Comparison of ENCODE assay signal across 10 cellular contexts in genomic region chr11:60625262-60625661, GRCh38.
DNase-seq lines count a peak whose midpoint lies in the region; ATAC-seq, FAIRE-seq and TF ChIP-seq lines count a peak whose summit lies in the region.
"Had no signal": no experiment of that assay in that cellular context is flagged by ENCODE, and none has a peak within 500 bp of the region (broad histone marks: within the 10 kb centered on the region; RNA-seq: fewer than 3 reads in every experiment).

No MANE protein-coding gene starts in this region.

- H3K27me3 ChIP-seq in NT2/D1 (ENCODE audit: insufficient read depth, insufficient read length) (no peaks in the 10 kb centered on the region), H1 (replicated peaks in 1 of 4; ENCODE audit: control insufficient read depth in 3 of 4, extremely low read depth in 1 of 4, insufficient read depth in 3 of 4, low read length in 3 of 4) (no peaks in the 10 kb centered on the region), tibial artery (no peaks in the 10 kb centered on the region)
- H3K27me3 ChIP-seq: Peyer's patch, vagina had no signal

- intact Hi-C loops in tibial artery (cut with DNase I; ENCODE audit: low total_unique reads): no loop called here

- peak; percentile 62 for FAIRE-seq in H1 (lab: Jason Lieb, UNC)

- no peak overlapping the region for H3K4me2 ChIP-seq in H1 (ENCODE audit: insufficient read depth in 1 of 2, low read depth in 2 of 2, low read length in 2 of 2)

- no peak for TF ChIP-seq EP300 in H1 (IDR thresholded peaks at IDR 0.05; ENCODE audit: borderline replicate concordance in 1 of 2, low read depth in 2 of 2, low read length in 2 of 2)

- CTCF ChIA-PET in H1 (lab: Charles Lee; ENCODE audit: partially characterized antibody): interaction anchor here (1.5 to 1.6 kb wide), 2 partner anchors 8 to 262 kb away, joined by 11 to 12 read pairs; no protein-coding TSS in a partner anchor

- H3K4me1 ChIP-seq in NT2/D1 (ENCODE audit: insufficient read depth, insufficient read length): no peaks in the 10 kb centered on the region
- H3K4me1 ChIP-seq in H1 (replicated peaks in 1 of 4; ENCODE audit: control insufficient read depth in 3 of 4, insufficient read depth in 4 of 4, low read length in 3 of 4): no peaks in the 10 kb centered on the region
- no peaks in the 10 kb centered on the region for H3K4me1 ChIP-seq in tibial artery
- H3K4me1 ChIP-seq: Peyer's patch, vagina had no signal

- H2AFZ ChIP-seq in H1 (ENCODE audit: low read length): no peak overlapping the region

- no peak overlapping the region for H2BK12ac ChIP-seq in H1 (ENCODE audit: low read depth, low read length)

- no peak overlapping the region for H3K9ac ChIP-seq in NT2/D1 (ENCODE audit: insufficient read length, low read depth)
- H3K9ac ChIP-seq in H1 (replicated peaks in 1 of 4; ENCODE audit: extremely low read depth in 1 of 4, low read depth in 3 of 4, low read length in 3 of 4): no peak overlapping the region

- no peaks in the 10 kb centered on the region for H3K36me3 ChIP-seq in NT2/D1 (ENCODE audit: insufficient read depth, insufficient read length, low read length)
- no peaks in the 10 kb centered on the region for H3K36me3 ChIP-seq in H1 (ENCODE audit: control insufficient read depth in 2 of 4, insufficient read depth in 4 of 4, low read length in 3 of 4)
- H3K36me3 ChIP-seq in tibial artery: no peaks in the 10 kb centered on the region
- H3K36me3 ChIP-seq: Peyer's patch, vagina had no signal

- H3K27ac ChIP-seq in H1 (ENCODE audit: low read depth, low read length) (no peak overlapping the region), tibial artery (no peak overlapping the region)
- H3K27ac ChIP-seq: Peyer's patch, vagina had no signal

- no peak for TF ChIP-seq POLR2A in H1 (IDR thresholded peaks at IDR 0.05; ENCODE audit: control extremely low read depth in 1 of 2, low read depth in 2 of 2, low read length in 2 of 2)

- no peaks in the 10 kb centered on the region for H3K79me2 ChIP-seq in H1 (ENCODE audit: control insufficient read depth in 1 of 2, insufficient read depth in 2 of 2, low read length in 2 of 2)

- WGBS in H1 (ENCODE audit: extremely low coverage in 1 of 2, insufficient coverage in 1 of 2, insufficient read length in 1 of 2, insufficient replicate concordance in 2 of 2, low coverage in 1 of 2, low lambda C conversion rate in 2 of 2, missing lambda C conversion rate in 1 of 2), 2 experiments: 46% methylated on average over 2 of the region's 2 CpGs; no CpG with 5 or more reads in 1 of the 2 experiments

- no peaks in the 10 kb centered on the region for H3K23me2 ChIP-seq in H1 (ENCODE audit: low read depth, low read length)

- no peak overlapping the region for H2AK5ac ChIP-seq in H1 (ENCODE audit: low read depth, low read length)

- no peak overlapping the region for H2BK20ac ChIP-seq in H1 (ENCODE audit: low read length)

- ATAC-seq in HG02884 (IDR thresholded peaks at IDR 0.05; ENCODE audit: unreplicated experiment): no peak

- H3K14ac ChIP-seq in H1 (ENCODE audit: insufficient read length): no peak overlapping the region

- H2BK5ac ChIP-seq in H1 (ENCODE audit: low read depth, low read length): no peak overlapping the region

- no peak overlapping the region for H3K4ac ChIP-seq in H1 (replicated peaks; ENCODE audit: insufficient read length, low read depth, low read length)

- no peak overlapping the region for H3K23ac ChIP-seq in H1 (ENCODE audit: insufficient read length)

- DNase-seq in NCI-H2171 treated with DMSO at 0.1 percent for 48 hours (lab: John Stamatoyannopoulos, UW) (peak; percentile 14), NCI-H2171 (lab: John Stamatoyannopoulos, UW) (no peak), NT2/D1 (ENCODE audit: low read depth, low spot score) (peak; percentile 74), H1 (ENCODE audit: low read depth in 1 of 2, low spot score in 2 of 2) (peak in 1 of 2 experiments; percentile 9), pulmonary artery endothelial cell (ENCODE audit: low read depth, low spot score) (peak; percentile 10), cortex of kidney (lab: John Stamatoyannopoulos, UW) (no peak), tibial artery (no peak)

- H3K18ac ChIP-seq in H1 (ENCODE audit: extremely low read depth, low read length): no peak overlapping the region

- no peaks in the 10 kb centered on the region for H3K79me1 ChIP-seq in H1 (ENCODE audit: low read depth, low read length)

- H3K9me3 ChIP-seq in NT2/D1 (ENCODE audit: insufficient read depth, low read length): 0 out of 2 replicates have a peak, but pooled peaks cover 12% of the 10 kb centered on the region
- H3K9me3 ChIP-seq in H1 (ENCODE audit: insufficient read depth in 2 of 2, low read depth in 1 of 2, low read length in 1 of 2): peaks cover 0 to 7% of the 10 kb centered on the region in 2 experiments; a peak in 1 of 4 replicates
- H3K9me3 ChIP-seq in tibial artery: no peaks in the 10 kb centered on the region
- H3K9me3 ChIP-seq: Peyer's patch, vagina had no signal

- no peak overlapping the region for H4K8ac ChIP-seq in H1 (ENCODE audit: extremely low read depth, insufficient read depth, low read length)

- POLR2A ChIA-PET in H1 (lab: Charles Lee; ENCODE audit: partially characterized antibody): no interaction called here

- H3K4me3 ChIP-seq in NT2/D1 (ENCODE audit: insufficient read length, low read depth) (no peak overlapping the region), H1 (ENCODE audit: extremely low read depth in 1 of 4, insufficient read depth in 2 of 4, low read depth in 3 of 4, low read length in 4 of 4) (no peak overlapping the region), tibial artery (no peak overlapping the region)
- H3K4me3 ChIP-seq: Peyer's patch, vagina had no signal

- no peak overlapping the region for H2BK15ac ChIP-seq in H1 (ENCODE audit: low read length)

- peak; percentile 15 to 18; a peak in 1 of 4 replicates for TF ChIP-seq RAD21 in H1 (IDR thresholded peaks at IDR 0.05 in 1 of 2, conservative IDR thresholded peaks at IDR 0.05 in 1 of 2; ENCODE audit: low read depth in 2 of 2, low read length in 2 of 2)

- H4K20me1 ChIP-seq in H1 (replicated peaks in 1 of 2; ENCODE audit: control insufficient read depth in 1 of 2, insufficient read depth in 2 of 2, low read length in 2 of 2): no peaks in the 10 kb centered on the region

- no peak overlapping the region for H4K91ac ChIP-seq in H1 (replicated peaks; ENCODE audit: insufficient read length, low read length)

- H2BK120ac ChIP-seq in H1 (replicated peaks; ENCODE audit: low read depth, low read length): no peak overlapping the region

- H3K56ac ChIP-seq in H1 (replicated peaks; ENCODE audit: insufficient read length, low read depth, low read length): no peak overlapping the region

- TF ChIP-seq CTCF in H1 (IDR thresholded peaks at IDR 0.05; ENCODE audit: control extremely low read depth in 1 of 3, insufficient read depth in 1 of 3, low read depth in 1 of 3, low read length in 3 of 3) (peak in 2 of 3 experiments; percentile 40 to 64; a peak in 3 of 4 replicates), tibial artery (IDR thresholded peaks at IDR 0.05) (no peak)

- no peak overlapping the region for H4K5ac ChIP-seq in H1 (ENCODE audit: insufficient read length, low read depth, low read length)

TF ChIP-seq in H1, 55 proteins besides CTCF, POLR2A, EP300 and RAD21:
- TF ChIP-seq JUND (IDR thresholded peaks at IDR 0.05; ENCODE audit: low read length): peak; percentile 93
- peak; percentile 66; the same call in 1 of the 2 replicates for TF ChIP-seq JUN (IDR thresholded peaks at IDR 0.05; ENCODE audit: low read depth, low read length)
- TF ChIP-seq SRF (IDR thresholded peaks at IDR 0.05; ENCODE audit: low read depth, low read length): no peak

Comparison
In these comparisons a context has a peak if more than half of its experiments do, and no peak if none do; other contexts are left out.
1. DNase-seq: peak in NCI-H2171 treated with DMSO at 0.1 percent for 48 hours (single experiment), NT2/D1 (single experiment) and pulmonary artery endothelial cell (single experiment); none in NCI-H2171 (single experiment), cortex of kidney (single experiment) and tibial artery (0 of 2).
2. CTCF ChIP-seq: peak in H1 (2 of 3); none in tibial artery (0 of 2).